In genomic region chr15:31157644-31158069, GRCh38 we compare ENCODE assay signal across 20 cellular contexts. TPM values are rescaled to one million over a fixed set of nuclear protein-coding genes. Genes with fewer than 3 reads are reported as not detected.
A peak's percentile ranks its signal among the peaks of the same experiment; 100 is the strongest.
DNase-seq lines count a peak whose midpoint lies in the region; ATAC-seq, FAIRE-seq and TF ChIP-seq lines count a peak whose summit lies in the region.
"Had no signal": no experiment of that assay in that cellular context is flagged by ENCODE, and none has a peak within 500 bp of the region (broad histone marks: within the 10 kb centered on the region; RNA-seq: fewer than 3 reads in every experiment).

No MANE protein-coding gene starts in this region.

- no peaks in the 10 kb centered on the region for H3K36me3 Mint-ChIP-seq in endothelial cell (ENCODE audit: low read depth, unreplicated experiment)
- H3K36me3 Mint-ChIP-seq: activated naive CD8-positive, alpha-beta T cell; brain had no signal

- no peak overlapping the region for H3K27ac ChIP-seq in small intestine (ENCODE audit: low read depth in 1 of 2, low read length in 1 of 2)
- H3K27ac ChIP-seq: coronary artery, neutrophil had no signal

- no peaks in the 10 kb centered on the region for H3K9me3 Mint-ChIP-seq in endothelial cell (ENCODE audit: unreplicated experiment)
- H3K9me3 Mint-ChIP-seq: activated CD8-positive, alpha-beta T cell treated with anti-CD3 and anti-CD28 coated beads for 36 hours; activated T-helper 1 cell treated with anti-CD3 and anti-CD28 coated beads, Interleukin-12 subunit alpha, Interleukin-12 subunit beta, Interleukin-2, Interleukin-4 antibody, amounts not matched to agents 30 ng/mL and 10 ng/mL and 1 ng/mL, durations not matched to agents 14 hours and 24 hours and 36 hours had no signal

- no peak overlapping the region for H3K27ac Mint-ChIP-seq in endothelial cell (ENCODE audit: unreplicated experiment)
- H3K27ac Mint-ChIP-seq: activated CD8-positive, alpha-beta T cell treated with anti-CD3 and anti-CD28 coated beads for 36 hours; activated naive CD8-positive, alpha-beta T cell; activated T-helper 1 cell treated with anti-CD3 and anti-CD28 coated beads, Interleukin-12 subunit alpha, Interleukin-12 subunit beta, Interleukin-2, Interleukin-4 antibody, amounts not matched to agents 30 ng/mL and 10 ng/mL and 1 ng/mL, durations not matched to agents 14 hours and 24 hours and 36 hours had no signal

- no peak overlapping the region for H3K4me3 ChIP-seq in small intestine (ENCODE audit: low read depth in 1 of 2, low read length in 2 of 2)
- H3K4me3 ChIP-seq: coronary artery had no signal

- intact Hi-C loops in left colon (cut with DNase I, micrococcal nuclease) = no loop called here

- no peaks in the 10 kb centered on the region for H3K27me3 ChIP-seq in small intestine (ENCODE audit: control insufficient read depth in 2 of 2, insufficient read depth in 2 of 2, low read length in 2 of 2)
- H3K27me3 ChIP-seq: neutrophil had no signal

- no peaks in the 10 kb centered on the region for H3K27me3 Mint-ChIP-seq in endothelial cell (ENCODE audit: unreplicated experiment)
- H3K27me3 Mint-ChIP-seq: activated CD8-positive, alpha-beta T cell treated with anti-CD3 and anti-CD28 coated beads for 36 hours; activated naive CD8-positive, alpha-beta T cell had no signal

- H3K4me1 Mint-ChIP-seq in endothelial cell (ENCODE audit: unreplicated experiment) = no peaks in the 10 kb centered on the region

- peak; percentile 81 for ATAC-seq in left colon
- ATAC-seq: activated CD8-positive, alpha-beta T cell treated with anti-CD3 and anti-CD28 coated beads for 36 hours had no signal

- no peak overlapping the region for H3K4me3 Mint-ChIP-seq in endothelial cell (ENCODE audit: unreplicated experiment)
- H3K4me3 Mint-ChIP-seq: activated CD8-positive, alpha-beta T cell treated with anti-CD3 and anti-CD28 coated beads for 36 hours; activated naive CD8-positive, alpha-beta T cell; activated T-helper 1 cell treated with anti-CD3 and anti-CD28 coated beads, Interleukin-12 subunit alpha, Interleukin-12 subunit beta, Interleukin-2, Interleukin-4 antibody, amounts not matched to agents 30 ng/mL and 10 ng/mL and 1 ng/mL, durations not matched to agents 14 hours and 24 hours and 36 hours; brain had no signal

- TF ChIP-seq CTCF in endothelial cell (IDR thresholded peaks at IDR 0.05; ENCODE audit: unreplicated experiment) = no peak

- WGBS in small intestine, 3 donors = 27 to 60% (median 40%) methylated on average over 10 of the region's 10 CpGs

- H3K9me3 ChIP-seq in small intestine (ENCODE audit: control insufficient read depth, low read depth) = no peaks in the 10 kb centered on the region
- H3K9me3 ChIP-seq: neutrophil had no signal

- in situ Hi-C loops in KBM-7 (cut with MboI; ENCODE audit: low pct_unique_long_range_greater_than_20kb, low sequenced_read_pairs) = no loop called here

- no peaks in the 10 kb centered on the region for H3K4me1 ChIP-seq in small intestine (ENCODE audit: control insufficient read depth in 2 of 2, insufficient read depth in 1 of 2, low read depth in 1 of 2, low read length in 1 of 2)

- DNase-seq in HuH-7 (ENCODE audit: low spot score) (peak; percentile 78), SHP77 (lab: John Stamatoyannopoulos, UW) (peak; percentile 67 to 73), left colon (peak in 1 of 2 donors; percentile 15), small intestine (peak; percentile 31), endothelial cell (ENCODE audit: low spot score) (no peak), SW480 (ENCODE audit: low spot score) (no peak), KBM-7 (no peak)
- DNase-seq: activated CD8-positive, alpha-beta T cell treated with anti-CD3 and anti-CD28 coated beads for 36 hours; H7; Kasumi-1; NCI-H1417 treated with DMSO at 0.1 percent for 48 hours; NK-92 treated with Interleukin-12 subunit alpha and Interleukin-12 subunit beta, amount 100 ng/mL, for 24 hours; stimulated activated CD4-positive, alpha-beta T cell treated with anti-CD3 and anti-CD28 coated beads, Interleukin-4, amount 100 ng/mL, for 1 hour had no signal

- FAIRE-seq in small intestine (lab: Jason Lieb, UNC) = no peak

- H3K36me3 ChIP-seq in small intestine (ENCODE audit: control insufficient read depth in 2 of 2, insufficient read depth in 2 of 2, low read length in 2 of 2) = no peaks in the 10 kb centered on the region
- H3K36me3 ChIP-seq: neutrophil had no signal

RNA-seq across cellular contexts. Expression of gene TRPM1, which starts 56.1 kb away (rescaled TPM):
- total RNA-seq in left colon (not detected), endothelial cell (ENCODE audit: unreplicated experiment) (not detected)
- under 1 TPM in 1 of 3 donors, not detected in 2; under 0.01 TPM for polyA plus RNA-seq in small intestine
- total RNA-seq: activated CD8-positive, alpha-beta T cell treated with anti-CD3 and anti-CD28 coated beads for 36 hours; activated T-helper 1 cell treated with anti-CD3 and anti-CD28 coated beads, Interleukin-12 subunit alpha, Interleukin-12 subunit beta, Interleukin-2, Interleukin-4 antibody, amounts not matched to agents 30 ng/mL and 10 ng/mL and 1 ng/mL, durations not matched to agents 14 hours and 24 hours and 36 hours; mononuclear cell; T-helper 1 cell treated with Interleukin-12 subunit alpha and Interleukin-12 subunit beta and Interleukin-4 antibody, amounts not matched to agents 30 ng/mL and 1 ng/mL, for 36 hours had no signal

Comparison
In these comparisons a context has a peak if more than half of its experiments do, and no peak if none do; other contexts are left out.
1. DNase-seq: peak in HuH-7 (single experiment), SHP77 (2 of 2) and small intestine (single experiment); none in endothelial cell (single experiment), SW480 (single experiment) and KBM-7 (single experiment).